8 cellular contexts compared by ENCODE assay signal in the genomic region with DNA sequence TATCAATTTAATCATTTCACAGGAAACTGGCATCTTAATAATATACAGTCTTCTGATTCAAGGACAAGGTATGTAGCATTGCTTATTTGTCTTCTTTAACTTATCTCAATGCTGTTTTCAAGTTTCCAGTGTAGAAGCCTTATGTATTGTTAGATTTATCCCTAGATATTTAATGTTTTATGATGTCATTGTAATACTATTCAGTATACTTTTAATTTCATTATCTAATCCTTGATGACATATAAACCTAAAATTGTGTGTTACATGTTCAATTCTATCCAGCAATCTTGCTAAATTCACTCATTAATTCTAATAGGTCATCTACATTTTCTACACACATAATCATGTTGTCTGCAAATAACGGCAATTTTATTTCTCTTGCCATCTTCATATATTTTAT.
"Had no signal": no experiment of that assay in that cellular context is flagged by ENCODE, and none has a peak within 500 bp of the region (broad histone marks: within the 10 kb centered on the region; RNA-seq: fewer than 3 reads in every experiment).

No MANE protein-coding gene starts in this region.

- H2AFZ ChIP-seq: GM23338 had no signal

- H3K4me2 ChIP-seq: GM23338 had no signal

- FAIRE-seq: H1, H54, HTR-8/SVneo, K562 had no signal

- H3K4me3 ChIP-seq: GM23338, K562 had no signal

- ATAC-seq: GM23338, K562 had no signal

- DNase-seq: H9, HCEC 1CT, KG1 had no signal
